Comparison of ENCODE assay signal across 8 cellular contexts in genomic region chr2:74843371-74844298, GRCh38. TPM values are rescaled to one million over a fixed set of nuclear protein-coding genes. Genes with fewer than 3 reads are reported as not detected.
DNase-seq lines count a peak whose midpoint lies in the region; ATAC-seq and TF ChIP-seq lines count a peak whose summit lies in the region.

No MANE protein-coding gene starts in this region.

- DNase-seq in SIG-M5 treated with dmso at 0.1 percent for 504 hours (lab: John Stamatoyannopoulos, UW; ENCODE audit: unreplicated experiment) (peak; percentile 38), SIG-M5 (lab: John Stamatoyannopoulos, UW) (no peak), NCI-H69 (lab: John Stamatoyannopoulos, UW) (peak; percentile 9), myocyte (ENCODE audit: low read depth) (peak; percentile 57), NCI-H2107 (lab: John Stamatoyannopoulos, UW) (no peak), NCI-H82 (lab: John Stamatoyannopoulos, UW) (no peak)

- peak overlapping the region in 4 of 5 experiments; percentile 74 to 92 (median 87) for H3K27ac Mint-ChIP-seq in brain

- ATAC-seq in HG02623 (IDR thresholded peaks at IDR 0.05; ENCODE audit: unreplicated experiment) = peak; percentile 81

- H3K4me3 Mint-ChIP-seq in brain = peak overlapping the region in 4 of 5 experiments; percentile 51 to 69 (median 58)

- TF ChIP-seq CTCF in brain (conservative IDR thresholded peaks at IDR 0.05) = no peak

- peaks cover 73% of the 10 kb centered on the region for H3K36me3 Mint-ChIP-seq in brain

- peaks cover 84% of the 10 kb centered on the region for H3K4me1 Mint-ChIP-seq in brain

- H3K9me3 Mint-ChIP-seq in brain = peaks cover 0 to 7% (median 0%) of the 10 kb centered on the region in 5 experiments

- peaks cover 5% of the 10 kb centered on the region for H3K27me3 Mint-ChIP-seq in brain

RNA-seq across cellular contexts. Expression of gene HK2, which starts 9.7 kb away (rescaled TPM):
- 2.5 TPM for polyA plus RNA-seq in brain (ENCODE audit: insufficient read depth, low read depth, low replicate concordance)
- 7.0 and 8.3 TPM in 2 replicates for total RNA-seq in myocyte
- 9.1 TPM for polyA plus RNA-seq in myocyte (2012)

Comparison
In these comparisons a context has a peak if more than half of its experiments do, and no peak if none do; other contexts are left out.
1. DNase-seq: peak in SIG-M5 treated with dmso at 0.1 percent for 504 hours (single experiment), NCI-H69 (single experiment) and myocyte (single experiment); none in SIG-M5 (single experiment), NCI-H2107 (single experiment) and NCI-H82 (single experiment).